32 cellular contexts compared by ENCODE assay signal in genomic region chr12:13463189-13463588, GRCh38.
"Had no signal": no experiment of that assay in that cellular context is flagged by ENCODE, and none has a peak within 500 bp of the region (broad histone marks: within the 10 kb centered on the region; RNA-seq: fewer than 3 reads in every experiment).

No MANE protein-coding gene starts in this region.

- H3K4me1 ChIP-seq: adrenal gland, ascending aorta had no signal

- FAIRE-seq: bronchial epithelial cell, TTC549 had no signal

- ATAC-seq: activated CD8-positive, alpha-beta T cell treated with anti-CD3 and anti-CD28 coated beads for 36 hours; activated naive CD4-positive, alpha-beta T cell treated with anti-CD3 and anti-CD28 coated beads, Interleukin-2, amount 50 U/mL, for 72 hours; activated T-cell treated with anti-CD3 and anti-CD28 coated beads, Interleukin-2, amount 50 U/mL, for 4 hours; activated T-cell treated with anti-CD3 and anti-CD28 coated beads, Interleukin-2, amount 50 U/mL, for 72 hours; activated T-helper 17 cell treated with anti-CD3 and anti-CD28 coated beads, Interleukin-2, amount 50 U/mL, for 72 hours had no signal

- H3K27ac ChIP-seq: adrenal gland, ascending aorta, cardiac muscle cell, VCaP had no signal

- H3K36me3 ChIP-seq: adrenal gland, ascending aorta, cardiac muscle cell had no signal

- DNase-seq: activated B cell treated with CpG ODN at 0.5 μM for 24 hours; activated CD4-positive, alpha-beta memory T cell treated with anti-CD3 and anti-CD28 coated beads for 36 hours; activated CD4-positive, alpha-beta T cell treated with anti-CD3 and anti-CD28 coated beads for 4 hours; activated CD4-positive, alpha-beta T cell treated with anti-CD3 and anti-CD28 coated beads, Interleukin-2, amount 50 U/mL, for 1 hour; activated CD4-positive, alpha-beta T cell treated with anti-CD3 and anti-CD28 coated beads, Interleukin-2, amount 50 U/mL, for 4 hours; activated CD4-positive, CD25-positive, alpha-beta regulatory T cell treated with anti-CD3 and anti-CD28 coated beads, Interleukin-2, amount 50 U/mL, for 72 hours; activated CD8-positive, alpha-beta memory T cell treated with anti-CD3 and anti-CD28 coated beads, Interleukin-2, amount 50 U/mL, for 4 hours; activated CD8-positive, alpha-beta T cell treated with anti-CD3 and anti-CD28 coated beads for 36 hours; activated effector memory CD4-positive, alpha-beta T cell treated with anti-CD3 and anti-CD28 coated beads, Interleukin-2, amount 50 U/mL, for 16 hours; activated gamma-delta T cell treated with Interleukin-2 at 50 U/mL for 16 hours; activated naive CD4-positive, alpha-beta T cell; activated naive CD4-positive, alpha-beta T cell treated with anti-CD3 and anti-CD28 coated beads for 36 hours; activated naive CD4-positive, alpha-beta T cell treated with anti-CD3 and anti-CD28 coated beads, Interleukin-2, amount 50 U/mL, for 16 hours; activated naive CD8-positive, alpha-beta T cell treated with anti-CD3 and anti-CD28 coated beads for 36 hours; activated T-cell treated with anti-CD3 and anti-CD28 coated beads for 4 hours; activated T-cell treated with anti-CD3 and anti-CD28 coated beads, Interleukin-2, amount 50 U/mL, for 1 hour; activated T-cell treated with anti-CD3 and anti-CD28 coated beads, Interleukin-2, amount 50 U/mL, for 4 hours; activated T-cell treated with anti-CD3 and anti-CD28 coated beads, Interleukin-2, amount 50 U/mL, for 72 hours; adrenal gland; amniotic stem cell; central memory CD4-positive, alpha-beta T cell; SW 1271; T-helper 1 cell; T-helper 2 cell; T-helper 9 cell had no signal

- H3K4me3 ChIP-seq: adrenal gland, ascending aorta, cardiac muscle cell had no signal

- H3K9me3 ChIP-seq: adrenal gland, ascending aorta had no signal

- H3K27me3 ChIP-seq: adrenal gland, ascending aorta, cardiac muscle cell had no signal
